In the genomic region with DNA sequence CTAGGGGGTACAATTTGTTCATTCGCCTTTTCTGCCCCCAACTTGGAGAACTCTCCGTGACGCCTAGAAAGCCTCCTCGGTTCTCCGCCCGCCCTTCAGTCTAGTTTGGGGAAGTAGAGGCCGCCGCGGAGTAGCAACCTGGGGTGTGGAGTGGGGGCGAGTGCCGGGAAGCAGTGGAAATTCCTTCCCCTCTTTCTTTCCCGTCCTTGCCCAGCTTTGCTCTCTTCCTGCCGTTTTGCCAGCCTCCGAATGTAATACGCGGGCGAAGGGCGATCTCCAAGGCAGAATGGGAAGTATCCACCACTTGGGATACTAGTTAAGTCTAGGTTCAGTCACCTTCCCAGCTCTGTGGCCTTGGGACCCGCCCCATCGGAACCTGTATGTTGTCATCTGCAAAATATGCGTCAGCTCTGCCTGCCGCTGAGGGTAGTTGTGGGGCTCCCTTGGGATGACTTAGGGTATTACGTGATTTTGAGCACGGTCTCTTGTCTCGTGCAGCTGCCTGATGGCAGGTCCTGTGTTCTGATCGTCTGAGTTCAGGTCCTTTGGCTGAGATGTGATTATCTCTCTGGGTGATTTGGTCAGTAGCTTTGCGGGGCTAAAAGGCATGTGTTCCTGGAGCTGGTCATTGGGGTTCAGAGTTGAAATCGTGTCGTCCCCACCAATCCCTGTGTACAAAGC, we compare ENCODE assay signal across 8 cellular contexts. TPM values are rescaled to one million over a fixed set of nuclear protein-coding genes. Genes with fewer than 3 reads are reported as not detected.
DNase-seq lines count a peak whose midpoint lies in the region; ATAC-seq and TF ChIP-seq lines count a peak whose summit lies in the region.

No MANE protein-coding gene starts in this region.

- H3K27me3 ChIP-seq in ectodermal cell (ENCODE audit: control insufficient read depth, insufficient read depth, low read length, poor library complexity, severe bottlenecking), result peaks cover 20% of the 10 kb centered on the region

- WGBS in ectodermal cell, 2 experiments, result 3% methylated on average over 29 of the region's 29 CpGs

- in situ Hi-C loops in GM18951 (cut with MboI; ENCODE audit: low sequenced_read_pairs, unreplicated experiment), result loop anchor here (25.0 kb wide), 1 partner anchor 381 kb away; no protein-coding TSS in a partner anchor

- no peaks in the 10 kb centered on the region for H3K9me3 ChIP-seq in ectodermal cell (ENCODE audit: control insufficient read depth, low read length)

- no peaks in the 10 kb centered on the region for H3K36me3 ChIP-seq in ectodermal cell (ENCODE audit: control insufficient read depth, insufficient read depth, low read length)

- peaks cover 7% of the 10 kb centered on the region for H3K4me1 ChIP-seq in ectodermal cell (ENCODE audit: control insufficient read depth, insufficient read depth, low read length)

- ATAC-seq in HG03175 (IDR thresholded peaks at IDR 0.05; ENCODE audit: unreplicated experiment), result peak; percentile 75

- H3K4me3 ChIP-seq in ectodermal cell (ENCODE audit: insufficient read depth, low read depth, low read length), result peak overlapping the region; percentile 81

- H3K27ac ChIP-seq in ectodermal cell (ENCODE audit: insufficient read depth, low read depth, low read length, poor library complexity, severe bottlenecking), result peak overlapping the region; percentile 62

- TF ChIP-seq POLR2A in GM18951 (IDR thresholded peaks at IDR 0.05; ENCODE audit: extremely low read depth, insufficient read depth, insufficient read length), result peak; percentile 27

- DNase-seq in AG20443 (ENCODE audit: low spot score) (peak; percentile 79), NCI-H524 treated with DMSO at 0.1 percent for 48 hours (lab: John Stamatoyannopoulos, UW) (peak; percentile 36), mesenteric fat pad (ENCODE audit: low spot score) (peak; percentile 89)
- peak; percentile 67 for DNase-seq in activated CD4-positive, alpha-beta T cell treated with anti-CD3 and anti-CD28 coated beads, Interleukin-2, amount 50 U/mL, for 1 hour
- peak; percentile 45 to 58 for DNase-seq in stimulated activated CD8-positive, alpha-beta memory T cell treated with anti-CD3 and anti-CD28 coated beads, Interleukin-15, amount 100 ng/mL, for 4 hours (ENCODE audit: low read depth in 2 of 2)

RNA-seq across cellular contexts. Expression of a gene that starts 0.7 kb away (rescaled TPM):
- polyA plus RNA-seq in ectodermal cell (2013, experiment 1 of 4), result 395 TPM
- polyA plus RNA-seq in ectodermal cell (2013, experiment 2 of 4), result 381 TPM
- 288 TPM for polyA plus RNA-seq in ectodermal cell (2013, experiment 3 of 4)
- 309 TPM for polyA plus RNA-seq in ectodermal cell (2013, experiment 4 of 4)
- total RNA-seq in mesenteric fat pad, result 216 TPM

Comparison
In these comparisons a context has a peak if more than half of its experiments do, and no peak if none do; other contexts are left out.
1. Peak in every context shown above with its lines: DNase-seq, ATAC-seq, H3K4me3 ChIP-seq and H3K27ac ChIP-seq.
2. DNase-seq: peak in every context shown above with its lines; median percentile 89 in mesenteric fat pad; 79 in AG20443; 67 in activated CD4-positive, alpha-beta T cell treated with anti-CD3 and anti-CD28 coated beads, Interleukin-2, amount 50 U/mL, for 1 hour; 52 in stimulated activated CD8-positive, alpha-beta memory T cell treated with anti-CD3 and anti-CD28 coated beads, Interleukin-15, amount 100 ng/mL, for 4 hours; 36 in NCI-H524 treated with DMSO at 0.1 percent for 48 hours.